Comparison of ENCODE assay signal across 1 cellular context in the genomic region with DNA sequence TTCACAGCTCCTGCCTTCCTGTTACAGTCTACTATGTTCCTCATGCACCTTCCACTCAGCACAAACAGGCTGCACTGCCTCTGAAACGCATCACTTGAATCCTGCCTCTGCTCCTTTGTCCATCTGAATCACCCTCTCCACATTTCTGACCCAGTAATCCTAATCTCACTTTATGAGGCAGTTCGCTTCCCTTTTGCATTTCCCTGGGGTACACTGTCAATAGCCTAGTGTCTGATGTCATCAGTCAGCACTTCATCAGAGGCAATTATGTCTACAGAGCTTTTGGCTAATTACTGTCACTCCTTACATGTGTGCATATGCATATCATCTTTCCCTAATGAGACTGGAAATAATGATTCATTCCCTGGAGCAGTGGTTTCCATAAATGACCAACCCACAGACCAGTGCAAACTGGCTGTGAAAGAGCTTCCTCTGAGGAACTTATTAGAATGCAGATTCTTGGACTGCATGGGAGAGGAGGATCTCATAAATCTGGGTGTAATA.
TF ChIP-seq lines count a peak whose summit lies in the region.

No MANE protein-coding gene starts in this region.

TF ChIP-seq in WTC11, 78 proteins besides CTCF, POLR2A, EP300 and RAD21 (continued from another document):
- TF ChIP-seq, protein P1, sequence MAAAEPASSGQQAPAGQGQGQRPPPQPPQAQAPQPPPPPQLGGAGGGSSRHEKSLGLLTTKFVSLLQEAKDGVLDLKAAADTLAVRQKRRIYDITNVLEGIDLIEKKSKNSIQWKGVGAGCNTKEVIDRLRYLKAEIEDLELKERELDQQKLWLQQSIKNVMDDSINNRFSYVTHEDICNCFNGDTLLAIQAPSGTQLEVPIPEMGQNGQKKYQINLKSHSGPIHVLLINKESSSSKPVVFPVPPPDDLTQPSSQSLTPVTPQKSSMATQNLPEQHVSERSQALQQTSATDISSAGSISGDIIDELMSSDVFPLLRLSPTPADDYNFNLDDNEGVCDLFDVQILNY (CRISPR knock-in tag; IDR thresholded peaks at IDR 0.05), result no peak
- TF ChIP-seq ZNF138 (CRISPR knock-in tag; conservative IDR thresholded peaks at IDR 0.05), result no peak
- TF ChIP-seq, protein P2, sequence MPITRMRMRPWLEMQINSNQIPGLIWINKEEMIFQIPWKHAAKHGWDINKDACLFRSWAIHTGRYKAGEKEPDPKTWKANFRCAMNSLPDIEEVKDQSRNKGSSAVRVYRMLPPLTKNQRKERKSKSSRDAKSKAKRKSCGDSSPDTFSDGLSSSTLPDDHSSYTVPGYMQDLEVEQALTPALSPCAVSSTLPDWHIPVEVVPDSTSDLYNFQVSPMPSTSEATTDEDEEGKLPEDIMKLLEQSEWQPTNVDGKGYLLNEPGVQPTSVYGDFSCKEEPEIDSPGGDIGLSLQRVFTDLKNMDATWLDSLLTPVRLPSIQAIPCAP (CRISPR knock-in tag; IDR thresholded peaks at IDR 0.05), result no peak
- TF ChIP-seq, protein P3, sequence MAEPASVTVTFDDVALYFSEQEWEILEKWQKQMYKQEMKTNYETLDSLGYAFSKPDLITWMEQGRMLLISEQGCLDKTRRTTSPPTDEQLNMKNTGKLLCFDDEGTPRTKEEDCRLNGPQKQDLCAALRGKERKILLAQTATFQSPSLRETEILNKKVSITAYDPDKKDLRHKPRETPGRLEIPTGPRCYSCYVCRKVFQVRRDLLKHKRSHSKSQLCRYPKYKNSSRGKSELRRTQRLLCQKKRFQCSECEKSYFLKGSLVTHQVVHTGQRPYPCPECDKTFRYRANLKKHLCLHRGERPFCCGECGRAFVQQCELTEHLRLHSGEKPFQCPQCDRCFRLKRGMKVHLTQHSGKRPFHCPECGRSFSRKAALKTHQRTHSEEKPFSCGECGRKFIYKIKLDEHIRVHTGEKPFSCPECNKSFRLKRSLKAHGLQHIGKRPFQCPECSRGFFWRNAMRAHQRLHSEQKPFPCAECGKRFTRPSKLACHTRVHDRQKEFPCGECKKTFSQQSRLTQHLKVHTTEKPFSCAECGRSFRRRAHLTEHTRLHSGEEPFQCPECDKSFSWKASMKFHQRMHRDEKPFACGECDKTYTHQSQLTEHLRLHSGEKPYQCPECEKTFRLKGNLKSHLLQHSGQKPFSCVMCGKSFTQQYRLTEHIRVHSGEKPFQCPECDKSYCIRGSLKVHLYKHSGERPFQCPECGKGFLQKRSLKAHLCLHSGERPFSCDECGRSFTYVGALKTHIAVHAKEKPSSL (CRISPR knock-in tag; conservative IDR thresholded peaks at IDR 0.05), result no peak
- no peak for TF ChIP-seq MYBL2 (CRISPR knock-in tag; IDR thresholded peaks at IDR 0.05)
